In genomic region chr3:65251375-65251774, GRCh38 we compare ENCODE assay signal across 20 cellular contexts.
"Had no signal": no experiment of that assay in that cellular context is flagged by ENCODE, and none has a peak within 500 bp of the region (broad histone marks: within the 10 kb centered on the region; RNA-seq: fewer than 3 reads in every experiment).

No MANE protein-coding gene starts in this region.

- DNase-seq: activated CD4-positive, alpha-beta T cell treated with anti-CD3 and anti-CD28 coated beads for 4 hours; activated CD8-positive, alpha-beta memory T cell treated with anti-CD3 and anti-CD28 coated beads, Interleukin-2, amount 50 U/mL, for 48 hours; activated CD8-positive, alpha-beta T cell treated with anti-CD3 and anti-CD28 coated beads for 36 hours; activated naive CD4-positive, alpha-beta T cell treated with anti-CD3 and anti-CD28 coated beads, Interleukin-2, amount 50 U/mL, for 16 hours; activated naive CD8-positive, alpha-beta T cell treated with anti-CD3 and anti-CD28 coated beads, Interleukin-2, amount 10 ng/mL, durations not matched to agents 7 days and 5 days; activated T-cell treated with anti-CD3 and anti-CD28 coated beads, Interleukin-2, amount 50 U/mL, for 1 hour; adrenal gland; anterior cingulate cortex; cerebellar nuclear complex; KG1; NCI-H146; NCI-H187 treated with DMSO at 0.1 percent for 48 hours; NCI-H2081 treated with DMSO at 0.1 percent for 48 hours; NCI-H446; NCI-H524; NCI-H774; PC-3; SHP77; T-helper 1 cell had no signal

- ATAC-seq: activated CD4-positive, CD25-positive, alpha-beta regulatory T cell treated with anti-CD3 and anti-CD28 coated beads, Interleukin-2, amount 50 U/mL, for 24 hours; activated CD8-positive, alpha-beta T cell treated with anti-CD3 and anti-CD28 coated beads for 36 hours; PC-3 had no signal
